ENCODE assay signal across 19 cellular contexts in the genomic region with DNA sequence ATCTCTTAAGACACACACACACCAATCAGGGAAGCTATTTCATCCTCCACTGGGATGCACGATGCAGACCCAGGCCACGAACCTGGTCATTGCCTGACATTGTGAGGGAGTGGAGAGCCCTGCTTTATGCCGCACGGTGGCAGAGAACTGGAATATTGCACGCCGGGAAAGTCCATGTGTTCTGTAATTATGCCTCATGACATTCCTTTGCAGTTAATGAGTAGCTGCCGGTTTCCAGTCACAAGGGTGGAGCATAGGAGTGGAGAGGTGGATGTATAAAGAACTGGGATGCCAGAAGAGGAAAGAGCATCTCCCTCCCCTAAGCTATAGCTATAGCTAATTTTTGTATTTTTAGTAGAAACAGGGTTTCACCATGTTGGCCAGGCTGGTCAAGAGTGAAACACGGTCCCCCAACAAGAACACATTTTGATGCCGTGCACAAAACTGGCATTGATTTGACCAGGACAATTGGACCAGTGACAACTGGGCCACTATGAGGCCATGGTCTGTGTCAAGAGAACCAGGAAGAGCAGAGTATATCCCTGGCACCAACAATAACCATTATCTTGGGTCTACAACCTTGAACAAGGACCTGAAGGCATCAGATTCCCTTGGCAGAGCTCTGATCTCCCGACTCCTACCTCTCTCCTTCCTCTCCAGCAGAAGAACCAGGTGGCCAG. TPM values are rescaled to one million over a fixed set of nuclear protein-coding genes. Genes with fewer than 3 reads are reported as not detected.
A peak's percentile ranks its signal among the peaks of the same experiment; 100 is the strongest.
DNase-seq lines count a peak whose midpoint lies in the region; ATAC-seq and TF ChIP-seq lines count a peak whose summit lies in the region.
"Had no signal": no experiment of that assay in that cellular context is flagged by ENCODE, and none has a peak within 500 bp of the region (broad histone marks: within the 10 kb centered on the region; RNA-seq: fewer than 3 reads in every experiment).

No MANE protein-coding gene starts in this region.

- 74% methylated on average over 10 of the region's 10 CpGs for WGBS in hepatocyte (ENCODE audit: low lambda C conversion rate, missing lambda C conversion rate)

- peaks cover 3% of the 10 kb centered on the region for H3K36me3 Mint-ChIP-seq in CD8-positive, alpha-beta T cell
- H3K36me3 Mint-ChIP-seq in activated B cell treated with CpG ODN at 0.5 μM for 24 hours (ENCODE audit: low read depth) (peaks cover 32% of the 10 kb centered on the region), neural crest cell (ENCODE audit: low read depth) (no peaks in the 10 kb centered on the region)
- H3K36me3 Mint-ChIP-seq: brain had no signal

- no peaks in the 10 kb centered on the region for H3K9me3 Mint-ChIP-seq in CD8-positive, alpha-beta T cell
- H3K9me3 Mint-ChIP-seq in activated B cell treated with CpG ODN at 0.5 μM for 24 hours (no peaks in the 10 kb centered on the region), neural crest cell (no peaks in the 10 kb centered on the region)
- H3K9me3 Mint-ChIP-seq: activated naive CD4-positive, alpha-beta T cell treated with anti-CD3 and anti-CD28 coated beads for 36 hours; brain; naive thymus-derived CD4-positive, alpha-beta T cell; T-helper 2 cell treated with Interferon-gamma antibody and Interleukin-4, amounts not matched to agents 5 μg/mL and 100 μg/mL, for 36 hours had no signal

- H3K4me1 ChIP-seq in CD8-positive, alpha-beta T cell (ENCODE audit: insufficient read depth, low read length), result peaks cover 22% of the 10 kb centered on the region
- no peaks in the 10 kb centered on the region for H3K4me1 ChIP-seq in hepatocyte (ENCODE audit: insufficient read depth)

- H3K9me3 ChIP-seq in CD8-positive, alpha-beta T cell (ENCODE audit: low read length), result no peaks in the 10 kb centered on the region
- H3K9me3 ChIP-seq in hepatocyte (ENCODE audit: low read depth), result no peaks in the 10 kb centered on the region
- H3K9me3 ChIP-seq: stomach had no signal

- H3K27ac Mint-ChIP-seq in CD8-positive, alpha-beta T cell, result peak overlapping the region; percentile 27
- H3K27ac Mint-ChIP-seq in activated B cell treated with CpG ODN at 0.5 μM for 24 hours (peak overlapping the region; percentile 35), neural crest cell (ENCODE audit: unreplicated experiment) (peak overlapping the region; percentile 71)
- H3K27ac Mint-ChIP-seq: activated naive CD4-positive, alpha-beta T cell treated with anti-CD3 and anti-CD28 coated beads for 36 hours; T-helper 2 cell treated with Interferon-gamma antibody and Interleukin-4, amounts not matched to agents 5 μg/mL and 100 μg/mL, for 36 hours had no signal

- H3K4me3 Mint-ChIP-seq in CD8-positive, alpha-beta T cell, result no peak overlapping the region
- H3K4me3 Mint-ChIP-seq in activated B cell treated with CpG ODN at 0.5 μM for 24 hours (no peak overlapping the region), neural crest cell (no peak overlapping the region)
- H3K4me3 Mint-ChIP-seq: activated naive CD4-positive, alpha-beta T cell treated with anti-CD3 and anti-CD28 coated beads for 36 hours; brain; T-helper 2 cell treated with Interferon-gamma antibody and Interleukin-4, amounts not matched to agents 5 μg/mL and 100 μg/mL, for 36 hours had no signal

- DNase-seq in CD8-positive, alpha-beta T cell, result no peak
- DNase-seq in activated B cell treated with CpG ODN at 0.5 μM for 24 hours, result no peak
- DNase-seq in hepatocyte (ENCODE audit: low spot score), result peak; percentile 55
- DNase-seq in neural crest cell (ENCODE audit: low read depth, low spot score), result no peak
- DNase-seq in AG08396 (ENCODE audit: low spot score), result no peak
- DNase-seq in DMS79 (lab: John Stamatoyannopoulos, UW), result no peak
- no peak for DNase-seq in NCI-H748 (lab: John Stamatoyannopoulos, UW; ENCODE audit: unreplicated experiment)
- DNase-seq: activated CD4-positive, alpha-beta T cell treated with anti-CD3 and anti-CD28 coated beads for 1 hour; activated naive CD4-positive, alpha-beta T cell treated with anti-CD3 and anti-CD28 coated beads for 36 hours; COR-L47; GDM1; naive thymus-derived CD4-positive, alpha-beta T cell; NCI-H1436; NCI-H345; SHP77; stomach had no signal

- no peak for TF ChIP-seq CTCF in CD8-positive, alpha-beta T cell (IDR thresholded peaks at IDR 0.05)
- TF ChIP-seq CTCF in activated B cell treated with CpG ODN at 0.5 μM for 24 hours (IDR thresholded peaks at IDR 0.05) (no peak), hepatocyte (IDR thresholded peaks at IDR 0.05; ENCODE audit: poor library complexity) (no peak), neural crest cell (conservative IDR thresholded peaks at IDR 0.05) (no peak)

- CTCF ChIA-PET in CD8-positive, alpha-beta T cell (lab: Charles Lee), result interaction anchor here (1.2 to 5.2 kb wide), 5 partner anchors 13 to 124 kb away, joined by 3 to 40 read pairs (median 4); no protein-coding TSS in a partner anchor
- CTCF ChIA-PET in activated B cell treated with CpG ODN at 0.5 μM for 24 hours (lab: Charles Lee), result interaction anchor here (0.8 to 1.4 kb wide), 2 partner anchors 13 to 97 kb away, joined by 3 read pairs; no protein-coding TSS in a partner anchor

- POLR2A ChIA-PET in CD8-positive, alpha-beta T cell (lab: Charles Lee), result interaction anchor here (1.4 kb wide), 1 partner anchor 11 kb away, joined by 3 read pairs; no protein-coding TSS in a partner anchor
- POLR2A ChIA-PET in activated B cell treated with CpG ODN at 0.5 μM for 24 hours (lab: Charles Lee), result interaction anchor here (0.6 to 2.3 kb wide), 4 partner anchors 8 to 51 kb away, joined by 3 to 11 read pairs (median 5); a partner anchor contains a TSS

- intact Hi-C loops in CD8-positive, alpha-beta T cell (cut with DNase I, micrococcal nuclease), result no loop called here
- intact Hi-C loops in activated B cell treated with CpG ODN at 0.5 μM for 24 hours (cut with micrococcal nuclease), result no loop called here

- peaks cover 50% of the 10 kb centered on the region for H3K4me1 Mint-ChIP-seq in CD8-positive, alpha-beta T cell (ENCODE audit: low read depth)
- H3K4me1 Mint-ChIP-seq in activated B cell treated with CpG ODN at 0.5 μM for 24 hours, result peaks cover 96% of the 10 kb centered on the region
- no peaks in the 10 kb centered on the region for H3K4me1 Mint-ChIP-seq in neural crest cell

- H3K4me2 ChIP-seq in hepatocyte, result no peak overlapping the region

- peaks cover 26% of the 10 kb centered on the region for H3K79me2 ChIP-seq in hepatocyte

- H3K36me3 ChIP-seq in CD8-positive, alpha-beta T cell (ENCODE audit: insufficient read depth, low read length), result no peaks in the 10 kb centered on the region
- H3K36me3 ChIP-seq in hepatocyte (replicated peaks; ENCODE audit: insufficient read depth, low read depth), result no peaks in the 10 kb centered on the region
- H3K36me3 ChIP-seq: stomach had no signal

- no peak overlapping the region for H2AFZ ChIP-seq in hepatocyte

- no peak for ATAC-seq in CD8-positive, alpha-beta T cell
- ATAC-seq in activated B cell treated with CpG ODN at 0.5 μM for 24 hours (ENCODE audit: low read depth) (no peak), GM21447 (IDR thresholded peaks at IDR 0.05; ENCODE audit: unreplicated experiment) (no peak)
- ATAC-seq: naive thymus-derived CD4-positive, alpha-beta T cell had no signal

- no peaks in the 10 kb centered on the region for H3K9me2 ChIP-seq in hepatocyte (replicated peaks; ENCODE audit: insufficient read depth)

- no peak overlapping the region for H3K4me3 ChIP-seq in CD8-positive, alpha-beta T cell (ENCODE audit: low read depth, low read length)
- no peak overlapping the region for H3K4me3 ChIP-seq in hepatocyte
- H3K4me3 ChIP-seq: stomach had no signal

- H3K27me3 Mint-ChIP-seq in CD8-positive, alpha-beta T cell (ENCODE audit: low read depth), result no peaks in the 10 kb centered on the region
- no peaks in the 10 kb centered on the region for H3K27me3 Mint-ChIP-seq in activated B cell treated with CpG ODN at 0.5 μM for 24 hours
- no peaks in the 10 kb centered on the region for H3K27me3 Mint-ChIP-seq in neural crest cell (ENCODE audit: low read depth)
- H3K27me3 Mint-ChIP-seq: brain; naive thymus-derived CD4-positive, alpha-beta T cell had no signal

- H3K27ac ChIP-seq in CD8-positive, alpha-beta T cell (ENCODE audit: low read depth, low read length), result no peak overlapping the region
- H3K27ac ChIP-seq in hepatocyte, result no peak overlapping the region
- H3K27ac ChIP-seq: stomach had no signal

- no peaks in the 10 kb centered on the region for H4K20me1 ChIP-seq in hepatocyte (ENCODE audit: insufficient read depth, poor library complexity, severe bottlenecking)

- H3K27me3 ChIP-seq in CD8-positive, alpha-beta T cell (ENCODE audit: insufficient read depth, low read length), result no peaks in the 10 kb centered on the region
- H3K27me3 ChIP-seq in hepatocyte, result no peaks in the 10 kb centered on the region
- H3K27me3 ChIP-seq: stomach had no signal

RNA-seq across cellular contexts. Expression of a gene that starts 51.4 kb away (rescaled TPM):
- total RNA-seq in CD8-positive, alpha-beta T cell, result 1 to 10 TPM; 4.4 to 5.9 TPM
- 60.5 and 66.0 TPM in 2 replicates for total RNA-seq in activated B cell treated with CpG ODN at 0.5 μM for 24 hours
- total RNA-seq in hepatocyte, result 16.3 and 19.9 TPM in 2 replicates
- 15.9 and 17.0 TPM in 2 replicates for polyA plus RNA-seq in hepatocyte
- total RNA-seq in neural crest cell, result 4.8 and 5.2 TPM in 2 replicates
